8 cellular contexts compared by ENCODE assay signal in the genomic region with DNA sequence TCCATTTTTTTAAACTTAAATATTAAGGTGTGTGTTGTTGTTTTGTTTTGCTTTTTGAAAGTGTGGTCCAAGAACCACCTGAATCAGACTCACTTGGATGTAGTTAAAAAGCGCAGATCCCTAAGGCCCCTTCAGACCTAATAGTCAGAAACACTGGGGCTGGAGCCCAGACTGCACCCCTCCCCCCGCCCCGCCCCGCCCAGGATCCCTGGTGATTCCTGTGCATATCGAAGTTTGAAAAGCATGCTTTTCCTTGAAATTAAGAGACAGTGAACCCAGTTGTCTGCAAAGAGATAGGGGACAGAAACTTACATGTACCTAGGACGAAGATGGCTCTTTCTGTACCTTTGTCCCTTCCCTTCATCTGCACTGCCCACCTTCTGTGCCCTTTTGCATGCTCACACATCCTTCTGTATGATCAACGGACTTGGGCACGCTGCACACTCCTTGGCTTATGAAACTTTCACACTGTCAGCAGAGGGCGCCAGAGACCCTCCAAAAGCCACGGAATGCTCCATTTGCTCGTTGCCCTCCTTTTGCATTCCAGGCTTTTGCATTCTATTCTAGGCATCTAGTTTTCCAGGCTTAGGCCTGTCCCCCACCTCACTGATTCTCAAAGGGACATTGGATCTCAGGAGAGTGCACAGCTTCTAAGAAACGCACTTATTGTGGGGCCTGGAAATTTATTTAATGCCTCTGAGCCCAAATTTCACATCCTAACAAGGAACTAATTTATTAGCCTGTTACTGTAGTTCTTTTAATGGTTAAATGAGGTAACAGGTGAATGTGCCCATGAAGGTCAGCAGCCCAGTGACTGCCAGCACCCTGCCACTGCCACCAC. TPM values are rescaled to one million over a fixed set of nuclear protein-coding genes. Genes with fewer than 3 reads are reported as not detected.
A peak's percentile ranks its signal among the peaks of the same experiment; 100 is the strongest.
DNase-seq lines count a peak whose midpoint lies in the region; ATAC-seq and TF ChIP-seq lines count a peak whose summit lies in the region.

No MANE protein-coding gene starts in this region.

- H3K27ac Mint-ChIP-seq in activated T-cell treated with anti-CD3 and anti-CD28 coated beads, Interleukin-2, amount 50 U/mL, for 24 hours: no peak overlapping the region
- H3K27ac Mint-ChIP-seq in nephron progenitor cell: no peak overlapping the region
- H3K27ac Mint-ChIP-seq in stimulated activated naive CD8-positive, alpha-beta T cell treated with anti-CD3 and anti-CD28 coated beads, Interleukin-15, amount 100 ng/mL, for 72 hours: peak overlapping the region in 1 of 2 donors; percentile 71

- no peak overlapping the region for H3K23ac ChIP-seq in IMR-90 (ENCODE audit: low read depth, low read length)

- H2AK5ac ChIP-seq in IMR-90 (ENCODE audit: low read depth, low read length): peak overlapping the region; percentile 89; the same call in 1 of the 2 replicates

- no peak overlapping the region for H4K5ac ChIP-seq in IMR-90 (ENCODE audit: low read depth, low read length)

- H2BK120ac ChIP-seq in IMR-90 (ENCODE audit: low read depth, low read length): peak overlapping the region; percentile 91

- peak; percentile 99 for TF ChIP-seq RAD21 in IMR-90 (IDR thresholded peaks at IDR 0.05; ENCODE audit: low read length)

- H3K9me1 ChIP-seq in IMR-90 (ENCODE audit: insufficient read depth, low read length): no peaks in the 10 kb centered on the region

- in situ Hi-C loops in IMR-90 (cut with MboI; ENCODE audit: low sequenced_read_pairs): loop anchor here (5.0 kb wide), 2 partner anchors 146 to 191 kb away; no protein-coding TSS in a partner anchor

- dilution Hi-C loops in IMR-90 (cut with HindIII; ENCODE audit: low sequenced_read_pairs, unreplicated experiment): no loop called here

- no peak overlapping the region for H3K4me2 ChIP-seq in IMR-90 (ENCODE audit: low read depth, low read length)

- peak overlapping the region; percentile 17; the same call in 1 of the 3 replicates for H2BK15ac ChIP-seq in IMR-90 (ENCODE audit: low read depth, low read length)

- no peaks in the 10 kb centered on the region for H4K20me1 ChIP-seq in IMR-90 (ENCODE audit: insufficient read depth, low read length)

- H3K4me1 Mint-ChIP-seq in activated T-cell treated with anti-CD3 and anti-CD28 coated beads, Interleukin-2, amount 50 U/mL, for 24 hours (ENCODE audit: low read depth): peaks cover 41% of the 10 kb centered on the region
- peaks cover 25% of the 10 kb centered on the region for H3K4me1 Mint-ChIP-seq in nephron progenitor cell
- H3K4me1 Mint-ChIP-seq in stimulated activated naive CD8-positive, alpha-beta T cell treated with anti-CD3 and anti-CD28 coated beads, Interleukin-15, amount 100 ng/mL, for 72 hours: peaks cover 49% of the 10 kb centered on the region

- BruUV-seq in IMR-90 (replicated peaks; lab: Mats Ljungman, UMichigan): no TSS peak

- H3K56ac ChIP-seq in IMR-90 (ENCODE audit: extremely low read depth, insufficient read depth, low read length): peak overlapping the region; percentile 14; the same call in 1 of the 2 replicates

- H3K18ac ChIP-seq in IMR-90 (ENCODE audit: low read depth, low read length): no peak overlapping the region

- DNase-seq in COR-L47 (lab: John Stamatoyannopoulos, UW): peak; percentile 71
- peak; percentile 76 for DNase-seq in IMR-90
- peak; percentile 44 for DNase-seq in OCI-M2 (lab: John Stamatoyannopoulos, UW; ENCODE audit: unreplicated experiment)
- peak; percentile 84 for DNase-seq in activated T-cell treated with anti-CD3 and anti-CD28 coated beads, Interleukin-2, amount 50 U/mL, for 24 hours
- peak; percentile 85 for DNase-seq in fibroblast of pulmonary artery (ENCODE audit: low read depth)
- DNase-seq in nephron progenitor cell: peak; percentile 87
- DNase-seq in stimulated activated naive CD8-positive, alpha-beta T cell treated with anti-CD3 and anti-CD28 coated beads, Interleukin-15, amount 100 ng/mL, for 72 hours: peak; percentile 60 to 67
- DNase-seq in NCI-H187 (lab: John Stamatoyannopoulos, UW): no peak

- intact Hi-C loops in IMR-90 (cut with micrococcal nuclease): loop anchor here (1.0 kb wide), 3 partner anchors 148 to 219 kb away; no protein-coding TSS in a partner anchor

- 38% methylated on average over 3 of the region's 12 CpGs; no CpG with 5 or more reads in 1 of the 2 experiments for WGBS in IMR-90 (ENCODE audit: extremely low coverage in 2 of 2, insufficient read length in 1 of 2), 2 experiments

- H3K79me1 ChIP-seq in IMR-90 (ENCODE audit: low read depth in 1 of 2, low read length in 2 of 2): no peaks in the 10 kb centered on the region

- H4K8ac ChIP-seq in IMR-90 (ENCODE audit: low read depth in 2 of 2, low read length in 2 of 2): peak overlapping the region in 1 of 2 experiments; percentile 68; a peak in 1 of 4 replicates

- peak overlapping the region; percentile 86 for H2AFZ ChIP-seq in IMR-90 (replicated peaks; ENCODE audit: low read length, poor library complexity)

- peak overlapping the region; percentile 92; the same call in 1 of the 2 replicates for H2BK20ac ChIP-seq in IMR-90 (ENCODE audit: low read depth, low read length)

- H3K4me3 ChIP-seq in IMR-90 (ENCODE audit: insufficient read depth, low read depth, low read length) (no peak overlapping the region), fibroblast of pulmonary artery (replicated peaks; ENCODE audit: low read depth, low read length) (no peak overlapping the region)

- H3K9ac ChIP-seq in IMR-90 (ENCODE audit: low read depth, low read length): no peak overlapping the region

- no peaks in the 10 kb centered on the region for H3K36me3 Mint-ChIP-seq in activated T-cell treated with anti-CD3 and anti-CD28 coated beads, Interleukin-2, amount 50 U/mL, for 24 hours (ENCODE audit: low read depth)
- peaks cover 5% of the 10 kb centered on the region for H3K36me3 Mint-ChIP-seq in nephron progenitor cell (ENCODE audit: low read depth)

- H4K91ac ChIP-seq in IMR-90 (ENCODE audit: insufficient read depth, low read depth, low read length): peak overlapping the region; percentile 30; the same call in 1 of the 2 replicates

- no peaks in the 10 kb centered on the region for H3K36me3 ChIP-seq in IMR-90 (ENCODE audit: control insufficient read depth, insufficient read depth, low read length)

- H3K4ac ChIP-seq in IMR-90 (ENCODE audit: low read depth, low read length): peak overlapping the region; percentile 38

- H3K27me3 ChIP-seq in IMR-90 (ENCODE audit: control insufficient read depth, insufficient read depth, low read length): no peaks in the 10 kb centered on the region

- POLR2A ChIA-PET in IMR-90 (lab: Charles Lee; ENCODE audit: unreplicated experiment): no interaction called here

- H2AK9ac ChIP-seq in IMR-90 (replicated peaks; ENCODE audit: low read depth, low read length, poor library complexity): peak overlapping the region; percentile 65

- peaks cover 3% of the 10 kb centered on the region for H3K27me3 Mint-ChIP-seq in activated T-cell treated with anti-CD3 and anti-CD28 coated beads, Interleukin-2, amount 50 U/mL, for 24 hours
- peaks cover 16% of the 10 kb centered on the region for H3K27me3 Mint-ChIP-seq in nephron progenitor cell (ENCODE audit: low read depth, poor library complexity)
- peaks cover 12% of the 10 kb centered on the region for H3K27me3 Mint-ChIP-seq in stimulated activated naive CD8-positive, alpha-beta T cell treated with anti-CD3 and anti-CD28 coated beads, Interleukin-15, amount 100 ng/mL, for 72 hours

- peak; percentile 86 for ATAC-seq in IMR-90 (ENCODE audit: low read depth)
- no peak for ATAC-seq in stimulated activated naive CD8-positive, alpha-beta T cell treated with anti-CD3 and anti-CD28 coated beads, Interleukin-15, amount 100 ng/mL, for 72 hours

- H3K14ac ChIP-seq in IMR-90 (replicated peaks; ENCODE audit: low read depth, low read length): peak overlapping the region; percentile 76; the same call in 1 of the 2 replicates

- H3K4me1 ChIP-seq in IMR-90 (ENCODE audit: control insufficient read depth, insufficient read depth, low read length): peaks cover 16% of the 10 kb centered on the region

- peak; percentile 67 for TF ChIP-seq POLR2A in IMR-90 (IDR thresholded peaks at IDR 0.05; ENCODE audit: low read depth, low read length)

- no peak overlapping the region for H3K4me3 Mint-ChIP-seq in activated T-cell treated with anti-CD3 and anti-CD28 coated beads, Interleukin-2, amount 50 U/mL, for 24 hours
- H3K4me3 Mint-ChIP-seq in nephron progenitor cell: no peak overlapping the region
- H3K4me3 Mint-ChIP-seq in stimulated activated naive CD8-positive, alpha-beta T cell treated with anti-CD3 and anti-CD28 coated beads, Interleukin-15, amount 100 ng/mL, for 72 hours: peak overlapping the region; percentile 8 to 18

- no peak overlapping the region for H2BK5ac ChIP-seq in IMR-90 (ENCODE audit: low read depth, low read length, poor library complexity, severe bottlenecking)

- H3K27ac ChIP-seq in IMR-90 (ENCODE audit: insufficient read depth, low read length): no peak overlapping the region

- peaks cover 2% of the 10 kb centered on the region for H3K9me3 ChIP-seq in IMR-90 (ENCODE audit: control insufficient read depth, insufficient read depth, low read length)

- TF ChIP-seq CTCF in IMR-90 (conservative IDR thresholded peaks at IDR 0.05; ENCODE audit: low read depth, low read length) (peak; percentile 93), fibroblast of pulmonary artery (IDR thresholded peaks at IDR 0.05; ENCODE audit: low read length, missing control alignments) (peak; percentile 87), nephron progenitor cell (IDR thresholded peaks at IDR 0.05) (peak; percentile 84)

- CTCF ChIA-PET in IMR-90 (lab: Yijun Ruan, JAX): interaction anchor here (1.3 kb wide), 1 partner anchor 31 kb away, joined by 3 read pairs; no protein-coding TSS in a partner anchor

- peaks cover 8% of the 10 kb centered on the region for H3K9me3 Mint-ChIP-seq in activated T-cell treated with anti-CD3 and anti-CD28 coated beads, Interleukin-2, amount 50 U/mL, for 24 hours
- peaks cover 36% of the 10 kb centered on the region for H3K9me3 Mint-ChIP-seq in nephron progenitor cell
- H3K9me3 Mint-ChIP-seq in stimulated activated naive CD8-positive, alpha-beta T cell treated with anti-CD3 and anti-CD28 coated beads, Interleukin-15, amount 100 ng/mL, for 72 hours: peaks cover 7 to 11% of the 10 kb centered on the region in 2 donors

TF ChIP-seq in IMR-90, 13 proteins besides CTCF, POLR2A, EP300 and RAD21:
- no peak for TF ChIP-seq MAFK (IDR thresholded peaks at IDR 0.05; ENCODE audit: low read depth, low read length)
- TF ChIP-seq NFE2L2 (IDR thresholded peaks at IDR 0.05; ENCODE audit: low read depth, low read length): no peak
- TF ChIP-seq BHLHE40 (IDR thresholded peaks at IDR 0.05; ENCODE audit: low read depth, low read length): no peak
- TF ChIP-seq SMC3 (IDR thresholded peaks at IDR 0.05; ENCODE audit: low read depth, low read length): peak; percentile 96
- no peak; the same call in 1 of the 2 replicates for TF ChIP-seq CHD1 (IDR thresholded peaks at IDR 0.05; ENCODE audit: low read depth, low read length)
- no peak for TF ChIP-seq FOS (IDR thresholded peaks at IDR 0.05; ENCODE audit: low read depth, low read length)
- TF ChIP-seq MXI1 (IDR thresholded peaks at IDR 0.05; ENCODE audit: borderline replicate concordance, low read depth, low read length): no peak
- TF ChIP-seq CEBPB (IDR thresholded peaks at IDR 0.05; ENCODE audit: low read depth, low read length): no peak

RNA-seq across cellular contexts. Expression of gene SLC14A1, which starts 32.8 kb away (rescaled TPM):
- 21.7 and 31.9 TPM in 2 replicates for total RNA-seq in IMR-90 (2012; rRNA removed)
- 18.3 and 20.5 TPM in 2 replicates for polyA plus RNA-seq in IMR-90 (2012; rRNA removed)
- polyA plus RNA-seq in IMR-90 (2012; cell fraction: cytosol; rRNA removed): 24.8 and 32.4 TPM in 2 replicates
- polyA plus RNA-seq in IMR-90 (2012; cell fraction: nucleus; rRNA removed; ENCODE audit: low replicate concordance): 45.7 and 80.2 TPM in 2 replicates

Comparison
In these comparisons a context has a peak if more than half of its experiments do, and no peak if none do; other contexts are left out.
1. DNase-seq: peak in COR-L47 (single experiment), IMR-90 (single experiment), OCI-M2 (single experiment), activated T-cell treated with anti-CD3 and anti-CD28 coated beads, Interleukin-2, amount 50 U/mL, for 24 hours (single experiment), fibroblast of pulmonary artery (single experiment), nephron progenitor cell (single experiment) and stimulated activated naive CD8-positive, alpha-beta T cell treated with anti-CD3 and anti-CD28 coated beads, Interleukin-15, amount 100 ng/mL, for 72 hours (2 of 2); none in NCI-H187 (0 of 2).
2. H3K4me3 Mint-ChIP-seq: peak in stimulated activated naive CD8-positive, alpha-beta T cell treated with anti-CD3 and anti-CD28 coated beads, Interleukin-15, amount 100 ng/mL, for 72 hours (2 of 2); none in activated T-cell treated with anti-CD3 and anti-CD28 coated beads, Interleukin-2, amount 50 U/mL, for 24 hours (single experiment) and nephron progenitor cell (single experiment).
3. Peak in every context shown above with its lines, with median percentiles within 50 percentile points of each other: CTCF ChIP-seq.